In genomic region chr14:70882771-70883492, GRCh38 we compare ENCODE assay signal across 10 cellular contexts. TPM values are rescaled to one million over a fixed set of nuclear protein-coding genes. Genes with fewer than 3 reads are reported as not detected.
DNase-seq lines count a peak whose midpoint lies in the region; ATAC-seq, FAIRE-seq and TF ChIP-seq lines count a peak whose summit lies in the region.
"Had no signal": no experiment of that assay in that cellular context is flagged by ENCODE, and none has a peak within 500 bp of the region (broad histone marks: within the 10 kb centered on the region; RNA-seq: fewer than 3 reads in every experiment).

No MANE protein-coding gene starts in this region.

- POLR2A ChIA-PET in A673 (lab: Charles Lee; ENCODE audit: low non-redundant PET), result no interaction called here

- no peaks in the 10 kb centered on the region for H3K9me3 ChIP-seq in A673 (ENCODE audit: low read depth, low read length, poor library complexity, severe bottlenecking)
- H3K9me3 ChIP-seq in T-helper 17 cell (ENCODE audit: control insufficient read depth, low read length, poor library complexity, severe bottlenecking), result no peaks in the 10 kb centered on the region
- H3K9me3 ChIP-seq: HAP-1 had no signal

- H3K27me3 Mint-ChIP-seq in T-helper 17 cell, result no peaks in the 10 kb centered on the region

- H3K36me3 Mint-ChIP-seq in T-helper 17 cell (ENCODE audit: low read depth), result peaks cover 3% of the 10 kb centered on the region

- intact Hi-C loops in A673 (cut with micrococcal nuclease; ENCODE audit: unreplicated experiment), result no loop called here

- ATAC-seq in T-helper 17 cell (no peak), HG02623 (IDR thresholded peaks at IDR 0.05; ENCODE audit: unreplicated experiment) (no peak), GM19455 (IDR thresholded peaks at IDR 0.05; ENCODE audit: unreplicated experiment) (no peak)

- H3K27me3 ChIP-seq in A673 (replicated peaks; ENCODE audit: insufficient read depth, low read depth, low read length, poor library complexity), result no peaks in the 10 kb centered on the region

- no peaks in the 10 kb centered on the region for H3K36me3 ChIP-seq in A673 (ENCODE audit: insufficient read depth, low read length, poor library complexity, severe bottlenecking)
- H3K36me3 ChIP-seq: HAP-1 had no signal

- TF ChIP-seq POLR2A in H54 (IDR thresholded peaks at IDR 0.05; ENCODE audit: low read depth, low read length), result no peak

- peak; percentile 84 for FAIRE-seq in H54 (lab: Jason Lieb, UNC)

- peaks cover 57% of the 10 kb centered on the region for H3K4me1 Mint-ChIP-seq in T-helper 17 cell

- H3K4me3 ChIP-seq in A673 (ENCODE audit: low read depth, low read length, poor library complexity, severe bottlenecking) (no peak overlapping the region), foreskin fibroblast (ENCODE audit: low read depth in 1 of 2, low read length in 2 of 2) (no peak overlapping the region)
- H3K4me3 ChIP-seq: HAP-1 had no signal

- H3K4me3 Mint-ChIP-seq in T-helper 17 cell, result peak overlapping the region; percentile 5

- CTCF ChIA-PET in A673 (lab: Charles Lee), result interaction anchor here (1.5 kb wide), 2 partner anchors 24 kb away, joined by 4 read pairs; partner anchors contain the start of gene PCNX1

- peak overlapping the region; percentile 92 for H3K27ac ChIP-seq in A673 (ENCODE audit: low read depth, low read length, poor library complexity, severe bottlenecking)

- peak overlapping the region; percentile 95 for H3K27ac Mint-ChIP-seq in T-helper 17 cell

- DNase-seq in A673 (ENCODE audit: low spot score), result peak; percentile 98
- DNase-seq in H54 (ENCODE audit: insufficient read length, low spot score), result peak; percentile 29
- DNase-seq in T-helper 17 cell, result no peak
- DNase-seq in foreskin fibroblast, result peak; percentile 75 to 76
- no peak for DNase-seq in central memory CD4-positive, alpha-beta T cell
- no peak for DNase-seq in NCI-H748 (lab: John Stamatoyannopoulos, UW; ENCODE audit: unreplicated experiment)
- DNase-seq: NCI-H2227 treated with DMSO at 0.1 percent for 48 hours had no signal

- H3K4me1 ChIP-seq in A673 (ENCODE audit: insufficient read depth, low read length, poor library complexity, severe bottlenecking), result peaks cover 93% of the 10 kb centered on the region
- H3K4me1 ChIP-seq: HAP-1 had no signal

- TF ChIP-seq CTCF in A673 (conservative IDR thresholded peaks at IDR 0.05; ENCODE audit: low read depth, low read length), result no peak
- TF ChIP-seq CTCF in foreskin fibroblast (IDR thresholded peaks at IDR 0.05; ENCODE audit: low read depth, low read length), result no peak

- no TSS peak for BruUV-seq in A673 (replicated peaks; lab: Mats Ljungman, UMichigan)

RNA-seq across cellular contexts. Expression of gene PCNX1, which starts 24.3 kb away (rescaled TPM):
- total RNA-seq in A673 (2021), result 46.8 and 60.7 TPM in 2 replicates
- total RNA-seq in T-helper 17 cell, result 100 to 1,000 TPM; 140 to 153 TPM

Comparison
In these comparisons a context has a peak if more than half of its experiments do, and no peak if none do; other contexts are left out.
1. DNase-seq: peak in A673 (single experiment), H54 (single experiment) and foreskin fibroblast (2 of 2); none in T-helper 17 cell (0 of 3), central memory CD4-positive, alpha-beta T cell (single experiment) and NCI-H748 (single experiment).